ENCODE assay signal across 28 cellular contexts in genomic region chr3:180026997-180027396, GRCh38. TPM values are rescaled to one million over a fixed set of nuclear protein-coding genes. Genes with fewer than 3 reads are reported as not detected.
"Had no signal": no experiment of that assay in that cellular context is flagged by ENCODE, and none has a peak within 500 bp of the region (broad histone marks: within the 10 kb centered on the region; RNA-seq: fewer than 3 reads in every experiment).

No MANE protein-coding gene starts in this region.

- H3K36me3 ChIP-seq: left lung, lower lobe of right lung, pancreas, right atrium auricular region, right lobe of liver, tibial nerve, upper lobe of left lung, vagina had no signal

- H3K36me3 Mint-ChIP-seq: naive thymus-derived CD8-positive, alpha-beta T cell; stimulated activated memory B cell treated with anti-CD40 and anti-IgM and Interleukin-4, amounts not matched to agents 10 μg/mL and 1 μg/mL and 100 μg/mL, for 72 hours had no signal

- H3K9me3 Mint-ChIP-seq: naive thymus-derived CD8-positive, alpha-beta T cell; stimulated activated memory B cell treated with anti-CD40 and anti-IgM and Interleukin-4, amounts not matched to agents 10 μg/mL and 1 μg/mL and 100 μg/mL, for 72 hours; stimulated activated naive CD8-positive, alpha-beta T cell treated with anti-CD3 and anti-CD28 coated beads, Interleukin-15, amount 100 ng/mL, for 72 hours had no signal

- H3K4me3 Mint-ChIP-seq: naive thymus-derived CD8-positive, alpha-beta T cell; stimulated activated memory B cell treated with anti-CD40 and anti-IgM and Interleukin-4, amounts not matched to agents 10 μg/mL and 1 μg/mL and 100 μg/mL, for 72 hours; stimulated activated naive CD8-positive, alpha-beta T cell treated with anti-CD3 and anti-CD28 coated beads, Interleukin-15, amount 100 ng/mL, for 72 hours had no signal

- H3K4me1 ChIP-seq: left lung, lower lobe of right lung, pancreas, right atrium auricular region, right lobe of liver, tibial nerve, upper lobe of left lung, vagina had no signal

- H3K4me3 ChIP-seq: left lung, lower lobe of right lung, pancreas, right atrium auricular region, right lobe of liver, smooth muscle cell, tibial nerve, upper lobe of left lung, vagina had no signal

- H3K4me2 ChIP-seq: smooth muscle cell had no signal

- H3K4me1 Mint-ChIP-seq: naive thymus-derived CD8-positive, alpha-beta T cell; stimulated activated memory B cell treated with anti-CD40 and anti-IgM and Interleukin-4, amounts not matched to agents 10 μg/mL and 1 μg/mL and 100 μg/mL, for 72 hours; stimulated activated naive CD8-positive, alpha-beta T cell treated with anti-CD3 and anti-CD28 coated beads, Interleukin-15, amount 100 ng/mL, for 72 hours had no signal

- H3K27me3 ChIP-seq: pancreas, right atrium auricular region, right lobe of liver, tibial nerve, upper lobe of left lung, vagina had no signal

- H3K27ac Mint-ChIP-seq: naive thymus-derived CD8-positive, alpha-beta T cell; progenitor cell of endocrine pancreas; stimulated activated memory B cell treated with anti-CD40 and anti-IgM and Interleukin-4, amounts not matched to agents 10 μg/mL and 1 μg/mL and 100 μg/mL, for 72 hours; stimulated activated naive CD8-positive, alpha-beta T cell treated with anti-CD3 and anti-CD28 coated beads, Interleukin-15, amount 100 ng/mL, for 72 hours had no signal

- H3K27ac ChIP-seq: left lung, lower lobe of right lung, pancreas, right atrium auricular region, right lobe of liver, tibial nerve, upper lobe of left lung, vagina had no signal

- H3K9me3 ChIP-seq: left lung, lower lobe of right lung, pancreas, right atrium auricular region, right lobe of liver, tibial nerve, upper lobe of left lung, vagina had no signal

- DNase-seq: hippocampal formation; kidney glomerular epithelial cell; left colon; lower lobe of right lung; mammary epithelial cell; mesenchymal stem cell; naive thymus-derived CD8-positive, alpha-beta T cell; nucleus accumbens; pancreas; right lobe of liver; stimulated activated CD4-positive, alpha-beta T cell treated with anti-CD3 and anti-CD28 coated beads, Interleukin-1b, Interleukin-23, amount 100 ng/mL, for 48 hours; stimulated activated CD4-positive, alpha-beta T cell treated with anti-CD3 and anti-CD28 coated beads, Interleukin-2, amount 100 ng/mL, for 48 hours; stimulated activated CD4-positive, alpha-beta T cell treated with anti-CD3 and anti-CD28 coated beads, Interleukin-4, amount 100 ng/mL, for 4 hours; stimulated activated CD8-positive, alpha-beta memory T cell treated with anti-CD3 and anti-CD28 coated beads, Interleukin-4, amount 100 ng/mL, for 48 hours; stimulated activated naive CD4-positive, alpha-beta T cell treated with Interleukin-2 at 50 U/mL for 16 hours; stimulated activated naive CD8-positive, alpha-beta T cell treated with anti-CD3 and anti-CD28 coated beads, Interleukin-15, amount 100 ng/mL, for 72 hours; substantia nigra; upper lobe of left lung had no signal

- ATAC-seq: left colon; left lung; lower lobe of right lung; naive thymus-derived CD8-positive, alpha-beta T cell; right lobe of liver; stimulated activated memory B cell treated with anti-CD40 and anti-IgM and Interleukin-4, amounts not matched to agents 10 μg/mL and 1 μg/mL and 100 μg/mL, for 72 hours; stimulated activated naive CD8-positive, alpha-beta T cell treated with anti-CD3 and anti-CD28 coated beads, Interleukin-15, amount 100 ng/mL, for 72 hours had no signal

RNA-seq across cellular contexts. Expression of gene PEX5L, which starts 9.7 kb away (rescaled TPM):
- total RNA-seq: left colon; left lung; liver; lower lobe of right lung; naive thymus-derived CD8-positive, alpha-beta T cell; pulmonary artery endothelial cell; right lobe of liver; skeletal muscle tissue; smooth muscle cell; upper lobe of left lung; vagina had no signal
- polyA plus RNA-seq: smooth muscle cell had no signal
